In the genomic region with DNA sequence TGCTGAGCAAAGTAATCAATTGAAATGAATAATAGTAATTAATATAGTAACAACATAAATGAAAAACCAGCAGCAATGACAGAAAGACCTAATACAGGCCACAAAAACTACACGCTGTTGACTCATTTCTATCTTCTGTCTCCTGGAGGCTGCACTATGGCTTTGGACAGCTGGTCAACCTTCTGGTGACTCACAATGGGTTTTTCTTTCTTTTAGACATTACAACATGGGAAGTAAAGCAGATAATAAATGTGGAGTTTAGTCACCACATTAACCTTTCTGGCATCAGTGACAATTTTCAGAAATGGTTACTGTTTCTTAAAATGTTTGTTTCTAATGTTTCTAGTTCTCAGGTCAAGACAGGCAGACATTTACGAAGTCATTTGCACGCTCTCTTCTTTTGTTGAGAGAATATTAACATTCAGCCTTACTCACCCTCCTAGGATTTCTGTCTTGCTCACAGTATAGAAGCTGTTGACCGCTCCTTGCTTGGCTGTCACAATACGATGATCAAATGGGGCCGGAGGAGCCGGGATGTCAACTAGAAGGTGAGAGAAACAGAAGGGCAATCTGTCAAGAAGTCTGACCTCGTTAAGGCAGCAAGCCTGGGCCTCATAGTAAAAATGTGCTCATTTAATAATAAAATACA, we compare ENCODE assay signal across 1 cellular context.
A peak's percentile ranks its signal among the peaks of the same experiment; 100 is the strongest.
TF ChIP-seq lines count a peak whose summit lies in the region.

No MANE protein-coding gene starts in this region.

TF ChIP-seq in K562, 482 proteins besides CTCF, POLR2A, EP300 and RAD21 (continued from another document):
- TF ChIP-seq, protein P1, sequence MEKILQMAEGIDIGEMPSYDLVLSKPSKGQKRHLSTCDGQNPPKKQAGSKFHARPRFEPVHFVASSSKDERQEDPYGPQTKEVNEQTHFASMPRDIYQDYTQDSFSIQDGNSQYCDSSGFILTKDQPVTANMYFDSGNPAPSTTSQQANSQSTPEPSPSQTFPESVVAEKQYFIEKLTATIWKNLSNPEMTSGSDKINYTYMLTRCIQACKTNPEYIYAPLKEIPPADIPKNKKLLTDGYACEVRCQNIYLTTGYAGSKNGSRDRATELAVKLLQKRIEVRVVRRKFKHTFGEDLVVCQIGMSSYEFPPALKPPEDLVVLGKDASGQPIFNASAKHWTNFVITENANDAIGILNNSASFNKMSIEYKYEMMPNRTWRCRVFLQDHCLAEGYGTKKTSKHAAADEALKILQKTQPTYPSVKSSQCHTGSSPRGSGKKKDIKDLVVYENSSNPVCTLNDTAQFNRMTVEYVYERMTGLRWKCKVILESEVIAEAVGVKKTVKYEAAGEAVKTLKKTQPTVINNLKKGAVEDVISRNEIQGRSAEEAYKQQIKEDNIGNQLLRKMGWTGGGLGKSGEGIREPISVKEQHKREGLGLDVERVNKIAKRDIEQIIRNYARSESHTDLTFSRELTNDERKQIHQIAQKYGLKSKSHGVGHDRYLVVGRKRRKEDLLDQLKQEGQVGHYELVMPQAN (IDR thresholded peaks at IDR 0.05; ENCODE audit: borderline replicate concordance) = no peak
- TF ChIP-seq HMBOX1 (IDR thresholded peaks at IDR 0.05) = 0 out of 2 replicates have a peak, but pooled peaks have one; percentile 20
- TF ChIP-seq ZNF589 (CRISPR knock-in tag; IDR thresholded peaks at IDR 0.05; ENCODE audit: low read depth) = 0 out of 2 replicates have a peak, but pooled peaks have one; percentile 31
